Comparison of ENCODE assay signal across 8 cellular contexts in genomic region chr4:154743683-154744340, GRCh38. TPM values are rescaled to one million over a fixed set of nuclear protein-coding genes. Genes with fewer than 3 reads are reported as not detected.
DNase-seq lines count a peak whose midpoint lies in the region; ATAC-seq and TF ChIP-seq lines count a peak whose summit lies in the region.

TSS of gene LRAT (plus strand) at chr4:154744000. CDS start at chr4:154744327, 327 bp downstream.

- intact Hi-C loops in lower lobe of right lung (cut with DNase I): no loop called here

- peak within 1 kb of the TSS; percentile 16 to 43 for H3K9ac ChIP-seq in duodenal mucosa (ENCODE audit: low read depth in 1 of 2, low read length in 2 of 2)

- H3K36me3 ChIP-seq in GM06990 (ENCODE audit: control insufficient read depth, insufficient read depth, low read length) (no peaks in the 10 kb centered on the region), duodenal mucosa (ENCODE audit: control insufficient read depth in 1 of 2, insufficient read depth in 2 of 2, low read length in 2 of 2) (no peaks in the 10 kb centered on the region), lower lobe of right lung (no peaks in the 10 kb centered on the region)

- peak within 1 kb of the TSS; percentile 41 for H3K4me3 ChIP-seq in GM06990 (replicated peaks; ENCODE audit: low read depth, low read length)
- H3K4me3 ChIP-seq in duodenal mucosa (ENCODE audit: low read depth in 1 of 2, low read length in 2 of 2): peak within 1 kb of the TSS; percentile 69 to 83
- peak within 1 kb of the TSS; percentile 57 for H3K4me3 ChIP-seq in lower lobe of right lung

- peak; percentile 67 for ATAC-seq in HG03060 (IDR thresholded peaks at IDR 0.05; ENCODE audit: low read depth, unreplicated experiment)
- peak; percentile 94 to 97 for ATAC-seq in lower lobe of right lung
- no peak for ATAC-seq in HG02885 (IDR thresholded peaks at IDR 0.05; ENCODE audit: poor library complexity, unreplicated experiment)

- H3K4me1 ChIP-seq in duodenal mucosa (ENCODE audit: control insufficient read depth in 1 of 2, insufficient read depth in 2 of 2, low read length in 2 of 2) (peaks cover 14 to 17% of the 10 kb centered on the region in 2 donors), lower lobe of right lung (peaks cover 20% of the 10 kb centered on the region)

- H3K27me3 ChIP-seq in GM06990 (replicated peaks; ENCODE audit: control insufficient read depth, insufficient read depth, low read length) (peaks cover 2% of the 10 kb centered on the region), duodenal mucosa (ENCODE audit: control insufficient read depth in 1 of 2, insufficient read depth in 2 of 2, low read length in 2 of 2) (peaks cover 17 to 34% of the 10 kb centered on the region in 2 donors), lower lobe of right lung (ENCODE audit: low read depth) (peaks cover 50% of the 10 kb centered on the region)

- H3K9me3 ChIP-seq in duodenal mucosa (ENCODE audit: control insufficient read depth in 1 of 2, low read length in 2 of 2) (no peaks in the 10 kb centered on the region), lower lobe of right lung (no peaks in the 10 kb centered on the region)

- H3K27ac ChIP-seq in VCaP (peak within 1 kb of the TSS; percentile 58), duodenal mucosa (ENCODE audit: low read depth, low read length) (no peak within 1 kb of the TSS), lower lobe of right lung (no peak within 1 kb of the TSS)

- DNase-seq in GM06990 (ENCODE audit: extremely low read depth, insufficient read length) (no peak), lower lobe of right lung (peak; percentile 79), NCI-H226 (no peak)
- peak; percentile 47 for DNase-seq in stimulated activated CD8-positive, alpha-beta memory T cell treated with anti-CD3 and anti-CD28 coated beads, Interleukin-4, amount 100 ng/mL, for 48 hours

- TF ChIP-seq CTCF in GM06990 (IDR thresholded peaks at IDR 0.05; ENCODE audit: insufficient read depth, low read length, poor library complexity, severe bottlenecking) (no peak), VCaP (conservative IDR thresholded peaks at IDR 0.05) (peak; percentile 62), lower lobe of right lung (IDR thresholded peaks at IDR 0.05) (peak; percentile 17)

RNA-seq across cellular contexts. Expression of gene LRAT, which starts in this region (rescaled TPM):
- 1.0 TPM for total RNA-seq in lower lobe of right lung

Comparison
In these comparisons a context has a peak if more than half of its experiments do, and no peak if none do; other contexts are left out.
1. DNase-seq: peak in lower lobe of right lung (single experiment) and stimulated activated CD8-positive, alpha-beta memory T cell treated with anti-CD3 and anti-CD28 coated beads, Interleukin-4, amount 100 ng/mL, for 48 hours (single experiment); none in GM06990 (single experiment) and NCI-H226 (single experiment).
2. Peak in every context shown above with its lines, with median percentiles within 50 percentile points of each other: H3K4me3 ChIP-seq.